In genomic region chr6:104623052-104623690, GRCh38 we compare ENCODE assay signal across 9 cellular contexts.
A peak's percentile ranks its signal among the peaks of the same experiment; 100 is the strongest.
DNase-seq lines count a peak whose midpoint lies in the region; ATAC-seq, FAIRE-seq and TF ChIP-seq lines count a peak whose summit lies in the region.
"Had no signal": no experiment of that assay in that cellular context is flagged by ENCODE, and none has a peak within 500 bp of the region (broad histone marks: within the 10 kb centered on the region; RNA-seq: fewer than 3 reads in every experiment).

No MANE protein-coding gene starts in this region.

- no peaks in the 10 kb centered on the region for H3K9me1 ChIP-seq in K562 (ENCODE audit: control insufficient read depth, insufficient read depth, low read length)

- intact Hi-C loops in K562 (cut with micrococcal nuclease), result no loop called here

- H4K20me1 ChIP-seq in K562 (replicated peaks; ENCODE audit: control insufficient read depth, insufficient read depth, low read length), result no peaks in the 10 kb centered on the region

- in situ Hi-C loops in K562 (cut with MboI), result no loop called here

- POLR2A ChIA-PET in K562 (lab: Yijun Ruan, JAX), result no interaction called here

- no peak overlapping the region for H3K27ac ChIP-seq in K562 (ENCODE audit: extremely low read depth, low read depth, low read length)

- H3K4me3 ChIP-seq in K562, result no peak overlapping the region

- no peak for TF ChIP-seq EP300 in K562 (IDR thresholded peaks at IDR 0.05; ENCODE audit: low read length)

- TF ChIP-seq CTCF in K562 (IDR thresholded peaks at IDR 0.05 in 2 of 3, conservative IDR thresholded peaks at IDR 0.05 in 1 of 3; ENCODE audit: insufficient read depth in 2 of 3, low read depth in 1 of 3, low read length in 3 of 3) (no peak), GM20000 (IDR thresholded peaks at IDR 0.05; ENCODE audit: extremely low read depth, missing control alignments) (no peak)

- ATAC-seq in K562 (peak; percentile 77), HG02571 (IDR thresholded peaks at IDR 0.05; ENCODE audit: unreplicated experiment) (no peak), HG03045 (IDR thresholded peaks at IDR 0.05; ENCODE audit: unreplicated experiment) (no peak)

- TF ChIP-seq RAD21 in K562 (CRISPR knock-in tag; conservative IDR thresholded peaks at IDR 0.05 in 1 of 2, IDR thresholded peaks at IDR 0.05 in 1 of 2), result no peak

- H3K4me1 ChIP-seq in K562 (replicated peaks in 1 of 2; ENCODE audit: control insufficient read depth in 2 of 2, insufficient read depth in 2 of 2, low read length in 2 of 2), result no peaks in the 10 kb centered on the region

- H3K27me3 ChIP-seq in K562 (ENCODE audit: control insufficient read depth in 2 of 2, insufficient read depth in 2 of 2, low read length in 2 of 2), result no peaks in the 10 kb centered on the region; a peak in 1 of 5 replicates

- DNase-seq in NCI-H82 (lab: John Stamatoyannopoulos, UW) (peak; percentile 18), NCI-H82 treated with DMSO at 0.1 percent for 48 hours (lab: John Stamatoyannopoulos, UW; ENCODE audit: unreplicated experiment) (no peak), LoVo (ENCODE audit: low spot score) (peak; percentile 15), K562 (ENCODE audit: extremely low read depth in 1 of 4, low spot score in 3 of 4) (no peak), occipital lobe (lab: John Stamatoyannopoulos, UW) (peak; percentile 15), GM20000 (ENCODE audit: low spot score) (no peak)
- DNase-seq: NCI-H2081 treated with DMSO at 0.1 percent for 48 hours had no signal

- 2% methylated on average over 9 of the region's 9 CpGs for WGBS in K562 (ENCODE audit: insufficient coverage, low coverage, missing lambda C conversion rate)

- no peaks in the 10 kb centered on the region for H3K9me3 ChIP-seq in K562 (replicated peaks; ENCODE audit: control insufficient read depth, insufficient read depth, low read depth, low read length)

- FAIRE-seq in K562 (lab: Jason Lieb, UNC), result no peak

- CTCF ChIA-PET in K562 (lab: Yijun Ruan, JAX; ENCODE audit: low intra/inter-chr PET ratio), result no interaction called here

- no peaks in the 10 kb centered on the region for H3K36me3 ChIP-seq in K562 (ENCODE audit: control insufficient read depth, insufficient read depth, low read length)

- H3K9ac ChIP-seq in K562 (ENCODE audit: insufficient read depth in 1 of 2, low read depth in 2 of 2, low read length in 2 of 2), result no peak overlapping the region

- no peak overlapping the region for H3K4me2 ChIP-seq in K562 (ENCODE audit: insufficient read depth, low read length)

- TF ChIP-seq POLR2A in K562 (conservative IDR thresholded peaks at IDR 0.05), result no peak

- no peak overlapping the region for H2AFZ ChIP-seq in K562 (ENCODE audit: low read depth, low read length)

- H3K79me2 ChIP-seq in K562 (ENCODE audit: control insufficient read depth, insufficient read depth, low read length), result no peaks in the 10 kb centered on the region

- no TSS peak for BruUV-seq in K562 (replicated peaks; lab: Mats Ljungman, UMichigan)

TF ChIP-seq in K562, 482 proteins besides CTCF, POLR2A, EP300 and RAD21:
- no peak for TF ChIP-seq ZNF217 (CRISPR knock-in tag; IDR thresholded peaks at IDR 0.05)
- TF ChIP-seq SIRT6 (IDR thresholded peaks at IDR 0.05; ENCODE audit: low read depth, low read length), result no peak
- no peak for TF ChIP-seq ZNF165 (CRISPR knock-in tag; IDR thresholded peaks at IDR 0.05; ENCODE audit: borderline replicate concordance)
- no peak for TF ChIP-seq BHLHE40 (IDR thresholded peaks at IDR 0.05; ENCODE audit: low read length)
- no peak for TF ChIP-seq SRSF3 (IDR thresholded peaks at IDR 0.05; ENCODE audit: insufficient read depth, low read length)
- no peak for TF ChIP-seq ZBTB5 (IDR thresholded peaks at IDR 0.05)
- TF ChIP-seq IFI16 (CRISPR knock-in tag; IDR thresholded peaks at IDR 0.05), result no peak
- no peak for TF ChIP-seq ZBTB17 (CRISPR knock-in tag; IDR thresholded peaks at IDR 0.05)
- TF ChIP-seq, protein P1, sequence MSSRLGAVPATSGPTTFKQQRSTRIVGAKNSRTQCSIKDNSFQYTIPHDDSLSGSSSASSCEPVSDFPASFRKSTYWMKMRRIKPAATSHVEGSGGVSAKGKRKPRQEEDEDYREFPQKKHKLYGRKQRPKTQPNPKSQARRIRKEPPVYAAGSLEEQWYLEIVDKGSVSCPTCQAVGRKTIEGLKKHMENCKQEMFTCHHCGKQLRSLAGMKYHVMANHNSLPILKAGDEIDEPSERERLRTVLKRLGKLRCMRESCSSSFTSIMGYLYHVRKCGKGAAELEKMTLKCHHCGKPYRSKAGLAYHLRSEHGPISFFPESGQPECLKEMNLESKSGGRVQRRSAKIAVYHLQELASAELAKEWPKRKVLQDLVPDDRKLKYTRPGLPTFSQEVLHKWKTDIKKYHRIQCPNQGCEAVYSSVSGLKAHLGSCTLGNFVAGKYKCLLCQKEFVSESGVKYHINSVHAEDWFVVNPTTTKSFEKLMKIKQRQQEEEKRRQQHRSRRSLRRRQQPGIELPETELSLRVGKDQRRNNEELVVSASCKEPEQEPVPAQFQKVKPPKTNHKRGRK (tag; IDR thresholded peaks at IDR 0.05), result no peak
- no peak for TF ChIP-seq ZNF717 (CRISPR knock-in tag; IDR thresholded peaks at IDR 0.05)
- TF ChIP-seq HEY1 (CRISPR knock-in tag; IDR thresholded peaks at IDR 0.05; ENCODE audit: borderline replicate concordance), result no peak
- TF ChIP-seq IRF9 (tag; IDR thresholded peaks at IDR 0.05), result no peak

Comparison
In these comparisons a context has a peak if more than half of its experiments do, and no peak if none do; other contexts are left out.
1. DNase-seq: peak in NCI-H82 (single experiment), LoVo (single experiment) and occipital lobe (single experiment); none in NCI-H82 treated with DMSO at 0.1 percent for 48 hours (single experiment), K562 (0 of 4) and GM20000 (single experiment).